32 cellular contexts compared by ENCODE assay signal in the genomic region with DNA sequence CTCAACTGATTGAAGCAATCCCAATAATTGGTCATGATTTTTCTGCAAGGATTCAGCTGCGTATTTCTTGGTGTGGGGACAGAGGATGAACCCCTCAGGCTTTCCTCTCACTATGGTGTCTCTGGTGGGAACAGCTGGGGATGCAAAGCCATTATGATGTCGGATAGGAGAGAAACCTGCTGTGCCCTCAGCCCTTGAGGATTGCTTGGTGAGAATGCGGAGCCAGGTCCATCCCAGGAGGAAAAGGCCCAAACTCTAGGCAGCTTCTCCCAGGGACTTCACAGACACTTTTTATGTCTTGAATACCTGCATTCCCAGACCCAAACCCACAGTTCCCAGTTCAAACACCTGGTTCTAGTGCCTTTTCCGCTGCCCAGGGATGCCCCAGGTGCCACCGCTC.
"Had no signal": no experiment of that assay in that cellular context is flagged by ENCODE, and none has a peak within 500 bp of the region (broad histone marks: within the 10 kb centered on the region; RNA-seq: fewer than 3 reads in every experiment).

No MANE protein-coding gene starts in this region.

- H3K9me3 Mint-ChIP-seq: activated CD4-positive, alpha-beta T cell treated with anti-CD3 and anti-CD28 coated beads, Interleukin-2, amount 10 ng/mL, durations not matched to agents 24 days and 14 days; activated CD8-positive, alpha-beta T cell treated with anti-CD3 and anti-CD28 coated beads for 36 hours; activated naive CD4-positive, alpha-beta T cell treated with anti-CD3 and anti-CD28 coated beads, Interleukin-2, amount 50 U/mL, for 24 hours; activated naive CD8-positive, alpha-beta T cell treated with anti-CD3 and anti-CD28 coated beads, Interleukin-2, amount 10 ng/mL, durations not matched to agents 7 days and 5 days; activated T-helper 2 cell treated with anti-CD3 and anti-CD28 coated beads, Interferon-gamma antibody, Interleukin-2, Interleukin-4, amounts not matched to agents 10 μg/mL and 5 μg/mL and 100 μg/mL, durations not matched to agents 14 hours and 24 hours and 36 hours had no signal

- ATAC-seq: activated CD8-positive, alpha-beta T cell treated with anti-CD3 and anti-CD28 coated beads for 36 hours; PC-3; Right ventricle myocardium inferior; SK-N-SH treated with all-trans-retinoic acid at 6 μM for 48 hours had no signal

- H3K36me3 ChIP-seq: ascending aorta, MG63, Peyer's patch had no signal

- H3K4me1 Mint-ChIP-seq: activated naive CD8-positive, alpha-beta T cell treated with anti-CD3 and anti-CD28 coated beads, Interleukin-2, amount 10 ng/mL, durations not matched to agents 7 days and 5 days had no signal

- H3K4me3 Mint-ChIP-seq: activated CD4-positive, alpha-beta T cell treated with anti-CD3 and anti-CD28 coated beads, Interleukin-2, amount 10 ng/mL, durations not matched to agents 24 days and 14 days; activated CD8-positive, alpha-beta T cell treated with anti-CD3 and anti-CD28 coated beads for 36 hours; activated naive CD4-positive, alpha-beta T cell treated with anti-CD3 and anti-CD28 coated beads, Interleukin-2, amount 50 U/mL, for 24 hours; activated naive CD8-positive, alpha-beta T cell treated with anti-CD3 and anti-CD28 coated beads, Interleukin-2, amount 10 ng/mL, durations not matched to agents 7 days and 5 days had no signal

- H3K27ac ChIP-seq: ascending aorta, Peyer's patch had no signal

- DNase-seq: activated CD4-positive, alpha-beta T cell treated with anti-CD3 and anti-CD28 coated beads, Interleukin-2, amount 10 ng/mL, durations not matched to agents 24 days and 14 days; activated CD4-positive, alpha-beta T cell treated with anti-CD3 and anti-CD28 coated beads, Interleukin-2, amount 50 U/mL, for 4 hours; activated CD8-positive, alpha-beta T cell treated with anti-CD3 and anti-CD28 coated beads for 36 hours; activated gamma-delta T cell; activated naive CD4-positive, alpha-beta T cell treated with Interleukin-2 at 50 U/mL for 16 hours; activated naive CD8-positive, alpha-beta T cell treated with anti-CD3 and anti-CD28 coated beads, Interleukin-2, amount 10 ng/mL, durations not matched to agents 7 days and 5 days; activated T-cell treated with anti-CD3 and anti-CD28 coated beads, Interleukin-2, amount 50 U/mL, for 1 hour; amygdala; caudate nucleus; cerebellar nuclear complex; Kasumi-1; KG1; MG63; NCI-H1048; NCI-H1436; NCI-H1694; NCI-H2029; NCI-H2171; NCI-H510A; NCI-H526; NK-92 treated with Interleukin-12 subunit alpha and Interleukin-12 subunit beta, amount 100 ng/mL, for 24 hours; PC-3; Peyer's patch; RPMI8226; SIG-M5; T-helper 1 cell; T1000 had no signal

- H3K4me1 ChIP-seq: ascending aorta had no signal

- H3K36me3 Mint-ChIP-seq: activated naive CD4-positive, alpha-beta T cell treated with anti-CD3 and anti-CD28 coated beads, Interleukin-2, amount 50 U/mL, for 24 hours; activated naive CD8-positive, alpha-beta T cell treated with anti-CD3 and anti-CD28 coated beads, Interleukin-2, amount 10 ng/mL, durations not matched to agents 7 days and 5 days had no signal

- H3K4me3 ChIP-seq: ascending aorta, MG63, Peyer's patch had no signal

- H3K27me3 ChIP-seq: ascending aorta, MG63, Peyer's patch had no signal

- H3K27ac Mint-ChIP-seq: activated CD4-positive, alpha-beta T cell treated with anti-CD3 and anti-CD28 coated beads, Interleukin-2, amount 10 ng/mL, durations not matched to agents 24 days and 14 days; activated CD8-positive, alpha-beta T cell treated with anti-CD3 and anti-CD28 coated beads for 36 hours; activated naive CD4-positive, alpha-beta T cell treated with anti-CD3 and anti-CD28 coated beads, Interleukin-2, amount 50 U/mL, for 24 hours; activated naive CD8-positive, alpha-beta T cell treated with anti-CD3 and anti-CD28 coated beads, Interleukin-2, amount 10 ng/mL, durations not matched to agents 7 days and 5 days; activated T-helper 2 cell treated with anti-CD3 and anti-CD28 coated beads, Interferon-gamma antibody, Interleukin-2, Interleukin-4, amounts not matched to agents 10 μg/mL and 5 μg/mL and 100 μg/mL, durations not matched to agents 14 hours and 24 hours and 36 hours had no signal

- H3K9me3 ChIP-seq: ascending aorta, MG63, Peyer's patch had no signal
